28 cellular contexts compared by ENCODE assay signal in genomic region chr1:39992888-39993287, GRCh38.
"Had no signal": no experiment of that assay in that cellular context is flagged by ENCODE, and none has a peak within 500 bp of the region (broad histone marks: within the 10 kb centered on the region; RNA-seq: fewer than 3 reads in every experiment).

No MANE protein-coding gene starts in this region.

- H3K36me3 Mint-ChIP-seq: activated naive CD8-positive, alpha-beta T cell; T-cell had no signal

- H3K27me3 Mint-ChIP-seq: activated B cell treated with CpG ODN at 0.5 μM for 24 hours; activated CD8-positive, alpha-beta T cell treated with anti-CD3 and anti-CD28 coated beads for 36 hours; activated naive CD8-positive, alpha-beta T cell; central memory CD8-positive, alpha-beta T cell; T-cell had no signal

- H3K27me3 ChIP-seq: brain microvascular endothelial cell, esophagus muscularis mucosa, foreskin keratinocyte, gastrocnemius medialis, heart left ventricle had no signal

- H3K36me3 ChIP-seq: brain microvascular endothelial cell, esophagus muscularis mucosa, gastrocnemius medialis, heart left ventricle, WERI-Rb-1 had no signal

- H3K27ac ChIP-seq: brain microvascular endothelial cell, coronary artery, esophagus muscularis mucosa, foreskin keratinocyte, gastrocnemius medialis, WERI-Rb-1 had no signal

- H3K4me3 Mint-ChIP-seq: activated B cell treated with CpG ODN at 0.5 μM for 24 hours; activated CD8-positive, alpha-beta T cell treated with anti-CD3 and anti-CD28 coated beads for 36 hours; activated naive CD4-positive, alpha-beta T cell treated with anti-CD3 and anti-CD28 coated beads for 36 hours; activated naive CD8-positive, alpha-beta T cell; activated T-cell treated with anti-CD3 and anti-CD28 coated beads, Interleukin-2, amount 50 U/mL, for 4 hours; central memory CD8-positive, alpha-beta T cell; T-cell; T-helper 1 cell treated with Interleukin-12 subunit alpha and Interleukin-12 subunit beta and Interleukin-4 antibody, amounts not matched to agents 30 μg/mL and 1 μg/mL, for 36 hours; T-helper 2 cell treated with Interferon-gamma antibody and Interleukin-4, amounts not matched to agents 5 μg/mL and 100 μg/mL, for 36 hours had no signal

- H3K9me3 Mint-ChIP-seq: activated B cell treated with CpG ODN at 0.5 μM for 24 hours; activated CD8-positive, alpha-beta T cell treated with anti-CD3 and anti-CD28 coated beads for 36 hours; activated naive CD4-positive, alpha-beta T cell treated with anti-CD3 and anti-CD28 coated beads for 36 hours; activated T-cell treated with anti-CD3 and anti-CD28 coated beads, Interleukin-2, amount 50 U/mL, for 4 hours; activated T-helper 2 cell treated with anti-CD3 and anti-CD28 coated beads, Interferon-gamma antibody, Interleukin-2, Interleukin-4, amounts not matched to agents 10 μg/mL and 5 μg/mL and 100 μg/mL, durations not matched to agents 14 hours and 24 hours and 36 hours; central memory CD8-positive, alpha-beta T cell; T-cell; T-helper 1 cell treated with Interleukin-12 subunit alpha and Interleukin-12 subunit beta and Interleukin-4 antibody, amounts not matched to agents 30 μg/mL and 1 μg/mL, for 36 hours; T-helper 2 cell treated with Interferon-gamma antibody and Interleukin-4, amounts not matched to agents 5 μg/mL and 100 μg/mL, for 36 hours had no signal

- H3K4me3 ChIP-seq: coronary artery, esophagus muscularis mucosa, gastrocnemius medialis, heart left ventricle had no signal

- H3K4me1 ChIP-seq: esophagus muscularis mucosa, gastrocnemius medialis had no signal

- DNase-seq: activated B cell treated with CpG ODN at 0.5 μM for 24 hours; activated CD4-positive, alpha-beta T cell treated with anti-CD3 and anti-CD28 coated beads for 48 hours; activated CD4-positive, alpha-beta T cell treated with anti-CD3 and anti-CD28 coated beads, Interleukin-2, amount 50 U/mL, for 1 hour; activated CD4-positive, alpha-beta T cell treated with anti-CD3 and anti-CD28 coated beads, Interleukin-2, amount 50 U/mL, for 48 hours; activated CD8-positive, alpha-beta memory T cell treated with anti-CD3 and anti-CD28 coated beads for 24 hours; activated CD8-positive, alpha-beta T cell treated with anti-CD3 and anti-CD28 coated beads for 36 hours; activated effector memory CD4-positive, alpha-beta T cell treated with anti-CD3 and anti-CD28 coated beads, Interleukin-2, amount 50 U/mL, for 16 hours; activated naive CD4-positive, alpha-beta T cell treated with anti-CD3 and anti-CD28 coated beads for 36 hours; activated T-cell treated with anti-CD3 and anti-CD28 coated beads, Interleukin-2, amount 50 U/mL, for 4 hours; amniotic stem cell; anterior cingulate cortex; effector CD8-positive, alpha-beta T cell; erythroblast; gastrocnemius medialis; glutamatergic neuron; heart left ventricle; T-cell; T1000; WERI-Rb-1 had no signal

- ATAC-seq: activated CD8-positive, alpha-beta T cell treated with anti-CD3 and anti-CD28 coated beads for 36 hours; activated T-cell treated with anti-CD3 and anti-CD28 coated beads, Interleukin-2, amount 50 U/mL, for 4 hours; gastrocnemius medialis; heart left ventricle; T-cell had no signal

- H3K27ac Mint-ChIP-seq: activated B cell treated with CpG ODN at 0.5 μM for 24 hours; activated CD8-positive, alpha-beta T cell treated with anti-CD3 and anti-CD28 coated beads for 36 hours; activated naive CD4-positive, alpha-beta T cell treated with anti-CD3 and anti-CD28 coated beads for 36 hours; activated naive CD8-positive, alpha-beta T cell; activated T-helper 2 cell treated with anti-CD3 and anti-CD28 coated beads, Interferon-gamma antibody, Interleukin-2, Interleukin-4, amounts not matched to agents 10 μg/mL and 5 μg/mL and 100 μg/mL, durations not matched to agents 14 hours and 24 hours and 36 hours; T-cell; T-helper 1 cell treated with Interleukin-12 subunit alpha and Interleukin-12 subunit beta and Interleukin-4 antibody, amounts not matched to agents 30 μg/mL and 1 μg/mL, for 36 hours; T-helper 2 cell treated with Interferon-gamma antibody and Interleukin-4, amounts not matched to agents 5 μg/mL and 100 μg/mL, for 36 hours had no signal

- H3K9me3 ChIP-seq: esophagus muscularis mucosa, gastrocnemius medialis, heart left ventricle had no signal
